ENCODE assay signal across 17 cellular contexts in genomic region chr6:138685257-138685656, GRCh38.
DNase-seq lines count a peak whose midpoint lies in the region; ATAC-seq, FAIRE-seq and TF ChIP-seq lines count a peak whose summit lies in the region.
"Had no signal": no experiment of that assay in that cellular context is flagged by ENCODE, and none has a peak within 500 bp of the region (broad histone marks: within the 10 kb centered on the region; RNA-seq: fewer than 3 reads in every experiment).

No MANE protein-coding gene starts in this region.

- peaks cover 4% of the 10 kb centered on the region for H4K20me1 ChIP-seq in smooth muscle cell (ENCODE audit: low read depth)
- H4K20me1 ChIP-seq: BLaER1 treated with 17β-estradiol and CSF1 and Interleukin-3, amounts not matched to agents 10 nM and 100 nM had no signal

- TF ChIP-seq CTCF in Panc1 (IDR thresholded peaks at IDR 0.05) (no peak), bronchial epithelial cell (IDR thresholded peaks at IDR 0.05; ENCODE audit: insufficient read depth, low read length, severe bottlenecking) (no peak), smooth muscle cell (IDR thresholded peaks at IDR 0.05; ENCODE audit: borderline replicate concordance, insufficient read depth, poor library complexity, severe bottlenecking) (no peak)

- intact Hi-C loops in Panc1 (cut with micrococcal nuclease; ENCODE audit: unreplicated experiment) = loop anchor here (10.0 kb wide), 1 partner anchor 90 kb away; no protein-coding TSS in a partner anchor

- no peak overlapping the region for H3K4me3 Mint-ChIP-seq in CD8-positive, alpha-beta memory T cell
- H3K4me3 Mint-ChIP-seq: HFFc6 had no signal

- H3K9ac ChIP-seq in smooth muscle cell (ENCODE audit: low read depth) = no peak overlapping the region
- H3K9ac ChIP-seq: BLaER1 treated with 17β-estradiol and CSF1 and Interleukin-3, amounts not matched to agents 10 nM and 100 nM had no signal

- H3K79me2 ChIP-seq in smooth muscle cell (ENCODE audit: low read depth) = peaks cover 82% of the 10 kb centered on the region

- BruUV-seq in Panc1 (replicated peaks; lab: Mats Ljungman, UMichigan) = no TSS peak

- H3K36me3 ChIP-seq in Panc1 (ENCODE audit: control insufficient read depth, insufficient read depth, low read length) = no peaks in the 10 kb centered on the region
- no peaks in the 10 kb centered on the region for H3K36me3 ChIP-seq in bronchial epithelial cell (ENCODE audit: control insufficient read depth, insufficient read depth, low read length)
- no peaks in the 10 kb centered on the region for H3K36me3 ChIP-seq in smooth muscle cell (ENCODE audit: low read depth)
- H3K36me3 ChIP-seq in CD8-positive, alpha-beta memory T cell (ENCODE audit: insufficient read depth, low read length) = no peaks in the 10 kb centered on the region
- H3K36me3 ChIP-seq: BLaER1 treated with 17β-estradiol and CSF1 and Interleukin-3, amounts not matched to agents 10 nM and 100 nM had no signal

- H3K27ac ChIP-seq in Panc1 (ENCODE audit: low read length) (peak overlapping the region; percentile 41; the same call in 1 of the 2 replicates), smooth muscle cell (ENCODE audit: low read depth) (peak overlapping the region; percentile 89)
- H3K27ac ChIP-seq in CD8-positive, alpha-beta memory T cell (ENCODE audit: low read depth, low read length) = no peak overlapping the region
- H3K27ac ChIP-seq: BLaER1 treated with 17β-estradiol and CSF1 and Interleukin-3, amounts not matched to agents 10 nM and 100 nM had no signal

- no peaks in the 10 kb centered on the region for H3K4me1 Mint-ChIP-seq in CD8-positive, alpha-beta memory T cell

- FAIRE-seq in bronchial epithelial cell (lab: Jason Lieb, UNC) = no peak
- FAIRE-seq: RCC 7860 had no signal

- H3K4me2 ChIP-seq in smooth muscle cell = no peak overlapping the region

- CTCF ChIA-PET in Panc1 (lab: Charles Lee) = interaction anchor here (0.7 kb wide), 1 partner anchor 20 kb away, joined by 3 read pairs; no protein-coding TSS in a partner anchor
- CTCF ChIA-PET in CD8-positive, alpha-beta memory T cell (lab: Charles Lee) = no interaction called here

- WGBS in smooth muscle cell (ENCODE audit: low lambda C conversion rate) = 91% methylated on average over 2 of the region's 2 CpGs

- no peaks in the 10 kb centered on the region for H3K9me3 Mint-ChIP-seq in CD8-positive, alpha-beta memory T cell
- H3K9me3 Mint-ChIP-seq: HFFc6 had no signal

- no peak overlapping the region for H3K4me3 ChIP-seq in Panc1 (ENCODE audit: low read depth in 2 of 2, low read length in 2 of 2)
- no peak overlapping the region for H3K4me3 ChIP-seq in bronchial epithelial cell (ENCODE audit: low read depth, low read length)
- H3K4me3 ChIP-seq in smooth muscle cell = no peak overlapping the region
- no peak overlapping the region for H3K4me3 ChIP-seq in CD8-positive, alpha-beta memory T cell (ENCODE audit: low read length)
- H3K4me3 ChIP-seq: BLaER1 treated with 17β-estradiol and CSF1 and Interleukin-3, amounts not matched to agents 10 nM and 100 nM had no signal

- no peak overlapping the region for H2AFZ ChIP-seq in smooth muscle cell (ENCODE audit: low read depth)

- in situ Hi-C loops in Panc1 (cut with HindIII; ENCODE audit: low pct_unique_long_range_greater_than_20kb, low sequenced_read_pairs) = no loop called here

- H3K4me1 ChIP-seq in Panc1 (ENCODE audit: control insufficient read depth, insufficient read depth, low read length) (peaks cover 15% of the 10 kb centered on the region), smooth muscle cell (ENCODE audit: low read depth) (no peaks in the 10 kb centered on the region)
- no peaks in the 10 kb centered on the region for H3K4me1 ChIP-seq in CD8-positive, alpha-beta memory T cell (ENCODE audit: insufficient read depth, low read length)

- no peak for ATAC-seq in Panc1

- no peak overlapping the region for H3K27ac Mint-ChIP-seq in CD8-positive, alpha-beta memory T cell
- H3K27ac Mint-ChIP-seq: HFFc6 had no signal

- peaks cover 0 to 19% of the 10 kb centered on the region in 2 donors for H3K27me3 Mint-ChIP-seq in CD8-positive, alpha-beta memory T cell

- H3F3A ChIP-seq in smooth muscle cell (ENCODE audit: low read depth) = peaks cover 4% of the 10 kb centered on the region

- H3K27me3 ChIP-seq in Panc1 (ENCODE audit: control insufficient read depth, insufficient read depth, low read length) (no peaks in the 10 kb centered on the region), bronchial epithelial cell (ENCODE audit: control insufficient read depth, insufficient read depth, low read length) (no peaks in the 10 kb centered on the region), smooth muscle cell (ENCODE audit: low read depth) (no peaks in the 10 kb centered on the region)
- H3K27me3 ChIP-seq in CD8-positive, alpha-beta memory T cell (ENCODE audit: insufficient read depth, low read length, poor library complexity, severe bottlenecking) = no peaks in the 10 kb centered on the region
- H3K27me3 ChIP-seq: BLaER1 treated with 17β-estradiol and CSF1 and Interleukin-3, amounts not matched to agents 10 nM and 100 nM had no signal

- DNase-seq in NOMO-1 treated with DMSO at 0.1 percent for 48 hours (lab: John Stamatoyannopoulos, UW; ENCODE audit: unreplicated experiment) (peak; percentile 33), NOMO-1 treated with dmso at 0.1 percent for 144 hours (lab: John Stamatoyannopoulos, UW; ENCODE audit: unreplicated experiment) (no peak), Panc1 (ENCODE audit: low read depth, low spot score) (no peak), bronchial epithelial cell (ENCODE audit: low read depth) (peak; percentile 93), smooth muscle cell (lab: John Stamatoyannopoulos, UW; ENCODE audit: unreplicated experiment) (no peak), NCI-H1436 (lab: John Stamatoyannopoulos, UW) (no peak)
- DNase-seq in CD8-positive, alpha-beta memory T cell = no peak
- no peak for DNase-seq in activated effector memory CD4-positive, alpha-beta T cell treated with anti-CD3 and anti-CD28 coated beads, Interleukin-2, amount 50 U/mL, for 16 hours
- DNase-seq: GF-D8, HFFc6, NCI-H1436 treated with DMSO at 0.1 percent for 48 hours, NCI-H2029 treated with DMSO at 0.1 percent for 48 hours, NCI-H2171 treated with DMSO at 0.1 percent for 48 hours, NCI-H82, SHP77 treated with DMSO at 0.1 percent for 48 hours had no signal

- no peaks in the 10 kb centered on the region for H3K36me3 Mint-ChIP-seq in CD8-positive, alpha-beta memory T cell

- H3K9me3 ChIP-seq in Panc1 (ENCODE audit: control insufficient read depth, insufficient read depth, low read depth, low read length) (no peaks in the 10 kb centered on the region), smooth muscle cell (replicated peaks; ENCODE audit: low read depth) (no peaks in the 10 kb centered on the region)
- no peaks in the 10 kb centered on the region for H3K9me3 ChIP-seq in CD8-positive, alpha-beta memory T cell (ENCODE audit: low read length)
- H3K9me3 ChIP-seq: BLaER1 treated with 17β-estradiol and CSF1 and Interleukin-3, amounts not matched to agents 10 nM and 100 nM had no signal

- POLR2A ChIA-PET in Panc1 (lab: Charles Lee) = no interaction called here
- POLR2A ChIA-PET in CD8-positive, alpha-beta memory T cell (lab: Charles Lee) = no interaction called here

Comparison
In these comparisons a context has a peak if more than half of its experiments do, and no peak if none do; other contexts are left out.
1. DNase-seq: peak in NOMO-1 treated with DMSO at 0.1 percent for 48 hours (single experiment) and bronchial epithelial cell (single experiment); none in NOMO-1 treated with dmso at 0.1 percent for 144 hours (single experiment), Panc1 (single experiment), smooth muscle cell (single experiment), CD8-positive, alpha-beta memory T cell (0 of 5), activated effector memory CD4-positive, alpha-beta T cell treated with anti-CD3 and anti-CD28 coated beads, Interleukin-2, amount 50 U/mL, for 16 hours (single experiment) and NCI-H1436 (single experiment).